Comparison of ENCODE assay signal across 1 cellular context in genomic region chr18:49524951-49525350, GRCh38.
TF ChIP-seq lines count a peak whose summit lies in the region.

No MANE protein-coding gene starts in this region.

TF ChIP-seq in HepG2, 621 proteins besides CTCF, POLR2A, EP300 and RAD21:
- TF ChIP-seq HNRNPUL1 (IDR thresholded peaks at IDR 0.05; ENCODE audit: low read depth, low read length) (no peak), ZNF781 (CRISPR knock-in tag; IDR thresholded peaks at IDR 0.05; ENCODE audit: borderline replicate concordance, not compliant biosample characterization) (no peak), NFRKB (IDR thresholded peaks at IDR 0.05) (no peak), ZNF343 (CRISPR knock-in tag; IDR thresholded peaks at IDR 0.05) (no peak), ZNF274 (CRISPR knock-in tag; IDR thresholded peaks at IDR 0.05) (no peak), HNRNPL (IDR thresholded peaks at IDR 0.05; ENCODE audit: low read depth, low read length) (no peak), MATR3 (CRISPR knock-in tag; IDR thresholded peaks at IDR 0.05) (no peak)
